ENCODE assay signal across 22 cellular contexts in the genomic region with DNA sequence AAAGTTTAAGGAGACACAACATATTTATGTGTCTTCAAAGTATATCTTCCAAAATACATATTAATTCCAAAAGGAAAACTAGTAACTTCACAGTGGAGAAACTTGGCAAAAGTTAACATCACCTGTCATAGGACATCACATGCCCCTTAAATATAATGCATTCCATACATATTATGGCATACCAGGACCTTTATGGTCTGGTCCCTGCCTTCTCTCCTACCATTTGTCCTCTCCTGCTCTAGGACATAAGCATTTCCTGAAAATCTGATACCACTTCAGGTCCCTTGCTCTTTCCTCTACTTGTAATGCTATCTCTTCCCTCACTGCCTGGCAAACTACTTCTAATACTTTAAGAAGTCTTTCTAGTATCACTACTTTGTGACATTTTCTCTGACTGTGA.
"Had no signal": no experiment of that assay in that cellular context is flagged by ENCODE, and none has a peak within 500 bp of the region (broad histone marks: within the 10 kb centered on the region; RNA-seq: fewer than 3 reads in every experiment).

No MANE protein-coding gene starts in this region.

- H3K4me3 ChIP-seq: esophagus squamous epithelium, hepatocyte, pancreas, testis, transverse colon had no signal

- H3K27me3 ChIP-seq: esophagus squamous epithelium, hepatocyte, pancreas, testis, transverse colon had no signal

- H3K27me3 Mint-ChIP-seq: naive B cell had no signal

- H3K27ac ChIP-seq: epithelial cell of prostate, esophagus squamous epithelium, hepatocyte, pancreas, testis, transverse colon had no signal

- H3K4me1 ChIP-seq: esophagus squamous epithelium, pancreas, testis, transverse colon had no signal

- H3K9me3 ChIP-seq: esophagus squamous epithelium, pancreas, testis, transverse colon had no signal

- H3K27ac Mint-ChIP-seq: activated CD8-positive, alpha-beta T cell treated with anti-CD3 and anti-CD28 coated beads, Interleukin-2, amount 10 ng/mL, durations not matched to agents 7 days and 5 days; activated naive CD4-positive, alpha-beta T cell treated with anti-CD3 and anti-CD28 coated beads, Interleukin-2, amount 50 U/mL, for 72 hours; activated T-cell treated with anti-CD3 and anti-CD28 coated beads, Interleukin-2, amount 50 U/mL, for 72 hours had no signal

- H3K4me1 Mint-ChIP-seq: naive B cell had no signal

- H3K9me3 Mint-ChIP-seq: activated naive CD4-positive, alpha-beta T cell treated with anti-CD3 and anti-CD28 coated beads, Interleukin-2, amount 50 U/mL, for 72 hours; activated T-cell treated with anti-CD3 and anti-CD28 coated beads, Interleukin-2, amount 50 U/mL, for 72 hours; naive B cell had no signal

- DNase-seq: activated CD4-positive, alpha-beta T cell treated with anti-CD3 and anti-CD28 coated beads for 1 hour; activated CD8-positive, alpha-beta T cell treated with anti-CD3 and anti-CD28 coated beads, Interleukin-2, amount 10 ng/mL, durations not matched to agents 7 days and 5 days; activated naive CD4-positive, alpha-beta T cell; activated T-cell treated with anti-CD3 and anti-CD28 coated beads for 4 hours; activated T-cell treated with anti-CD3 and anti-CD28 coated beads, Interleukin-2, amount 50 U/mL, for 72 hours; effector CD4-positive, alpha-beta T cell; esophagus squamous epithelium; foreskin melanocyte; left cardiac atrium; left ventricle myocardium superior; mammary epithelial cell; naive B cell; pancreas; right cardiac atrium; stimulated activated CD4-positive, alpha-beta T cell treated with anti-CD3 and anti-CD28 coated beads, Interleukin-2, amount 100 ng/mL, for 48 hours; stimulated activated naive CD4-positive, alpha-beta T cell treated with Interleukin-2 at 50 U/mL for 16 hours; T-helper 2 cell; testis; transverse colon had no signal

- H3K4me3 Mint-ChIP-seq: activated CD8-positive, alpha-beta T cell treated with anti-CD3 and anti-CD28 coated beads, Interleukin-2, amount 10 ng/mL, durations not matched to agents 7 days and 5 days; activated T-cell treated with anti-CD3 and anti-CD28 coated beads, Interleukin-2, amount 50 U/mL, for 72 hours; naive B cell had no signal
